25 cellular contexts compared by ENCODE assay signal in the genomic region with DNA sequence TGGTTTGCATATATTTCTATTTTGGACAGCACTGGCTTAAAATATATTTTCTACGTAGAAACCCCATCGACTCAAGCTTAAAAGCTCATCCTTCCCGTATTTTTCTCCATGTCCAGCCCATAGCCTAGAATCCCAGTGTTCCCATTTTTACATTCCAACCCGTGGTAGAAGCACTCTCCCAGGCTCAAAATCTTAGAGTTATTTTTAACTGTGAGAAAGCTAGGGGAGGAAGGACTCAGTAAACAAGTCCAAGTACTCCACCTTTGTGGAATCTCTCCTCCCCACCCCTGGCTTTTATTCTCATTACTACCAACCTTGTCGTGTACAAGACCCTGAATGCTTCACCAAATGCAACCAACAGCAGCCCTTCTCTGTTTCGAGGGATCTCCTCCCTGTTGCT.
"Had no signal": no experiment of that assay in that cellular context is flagged by ENCODE, and none has a peak within 500 bp of the region (broad histone marks: within the 10 kb centered on the region; RNA-seq: fewer than 3 reads in every experiment).

No MANE protein-coding gene starts in this region.

- H3K36me3 ChIP-seq: prostate gland had no signal

- H3K27me3 Mint-ChIP-seq: activated CD4-positive, alpha-beta memory T cell treated with anti-CD3 and anti-CD28 coated beads, Interleukin-2, amount 10 ng/mL, durations not matched to agents 7 days and 5 days; activated naive CD8-positive, alpha-beta T cell treated with anti-CD3 and anti-CD28 coated beads, Interleukin-2, amount 50 U/mL, for 24 hours; activated T-cell treated with anti-CD3 and anti-CD28 coated beads, Interleukin-2, amount 50 U/mL, for 24 hours; dendritic cell treated with granulocyte-macrophage colony-stimulating factor and Interleukin-4, amounts not matched to agents 40 ng/mL and 50 ng/mL, for 4 days; memory B cell; naive B cell; type B pancreatic cell had no signal

- H3K9me3 Mint-ChIP-seq: dendritic cell treated with granulocyte-macrophage colony-stimulating factor and Interleukin-4, amounts not matched to agents 40 ng/mL and 50 ng/mL, for 4 days; neural crest cell had no signal

- H3K27ac ChIP-seq: brain microvascular endothelial cell, esophagus muscularis mucosa, prostate gland, stomach had no signal

- DNase-seq: activated CD4-positive, alpha-beta memory T cell treated with anti-CD3 and anti-CD28 coated beads, Interleukin-2, amount 10 ng/mL, durations not matched to agents 7 days and 5 days; activated CD4-positive, alpha-beta T cell treated with anti-CD3 and anti-CD28 coated beads for 4 hours; activated CD8-positive, alpha-beta memory T cell treated with anti-CD3 and anti-CD28 coated beads, Interleukin-2, amount 10 ng/mL, durations not matched to agents 7 days and 5 days; activated naive CD4-positive, alpha-beta T cell treated with Interleukin-2 at 50 U/mL for 16 hours; activated naive CD8-positive, alpha-beta T cell treated with anti-CD3 and anti-CD28 coated beads, Interleukin-2, amount 50 U/mL, for 24 hours; activated T-cell treated with anti-CD3 and anti-CD28 coated beads, Interleukin-2, amount 50 U/mL, for 24 hours; anterior cingulate cortex; brain microvascular endothelial cell; cerebellar nuclear complex; effector CD8-positive, alpha-beta T cell; hippocampal formation; kidney; mucosa of descending colon; naive B cell; right cardiac atrium; small intestine; stimulated activated CD4-positive, alpha-beta T cell treated with anti-CD3 and anti-CD28 coated beads, Interleukin-4, amount 100 ng/mL, for 1 hour; stomach had no signal

- H3K9me3 ChIP-seq: esophagus muscularis mucosa, mucosa of descending colon, prostate gland, stomach had no signal

- H3K4me1 ChIP-seq: prostate gland had no signal

- H3K27me3 ChIP-seq: brain microvascular endothelial cell, esophagus muscularis mucosa, stomach had no signal

- H3K27ac Mint-ChIP-seq: activated CD4-positive, alpha-beta memory T cell treated with anti-CD3 and anti-CD28 coated beads, Interleukin-2, amount 10 ng/mL, durations not matched to agents 7 days and 5 days; activated CD8-positive, alpha-beta memory T cell treated with anti-CD3 and anti-CD28 coated beads, Interleukin-2, amount 10 ng/mL, durations not matched to agents 7 days and 5 days; activated naive CD8-positive, alpha-beta T cell treated with anti-CD3 and anti-CD28 coated beads, Interleukin-2, amount 50 U/mL, for 24 hours; activated T-cell treated with anti-CD3 and anti-CD28 coated beads, Interleukin-2, amount 50 U/mL, for 24 hours; activated T-helper 2 cell treated with anti-CD3 and anti-CD28 coated beads, Interferon-gamma antibody, Interleukin-2, Interleukin-4, amounts not matched to agents 10 μg/mL and 5 μg/mL and 100 μg/mL, durations not matched to agents 14 hours and 24 hours and 36 hours; dendritic cell treated with granulocyte-macrophage colony-stimulating factor and Interleukin-4, amounts not matched to agents 40 ng/mL and 50 ng/mL, for 4 days; memory B cell; type B pancreatic cell had no signal

- H3K4me3 ChIP-seq: esophagus muscularis mucosa, mucosa of descending colon, prostate gland, stomach had no signal

- ATAC-seq: activated CD8-positive, alpha-beta memory T cell treated with anti-CD3 and anti-CD28 coated beads, Interleukin-2, amount 10 ng/mL, durations not matched to agents 7 days and 5 days; activated naive CD8-positive, alpha-beta T cell treated with anti-CD3 and anti-CD28 coated beads, Interleukin-2, amount 50 U/mL, for 24 hours; mucosa of descending colon had no signal

- H3K4me3 Mint-ChIP-seq: activated CD4-positive, alpha-beta memory T cell treated with anti-CD3 and anti-CD28 coated beads, Interleukin-2, amount 10 ng/mL, durations not matched to agents 7 days and 5 days; activated CD8-positive, alpha-beta memory T cell treated with anti-CD3 and anti-CD28 coated beads, Interleukin-2, amount 10 ng/mL, durations not matched to agents 7 days and 5 days; activated naive CD8-positive, alpha-beta T cell treated with anti-CD3 and anti-CD28 coated beads, Interleukin-2, amount 50 U/mL, for 24 hours; activated T-cell treated with anti-CD3 and anti-CD28 coated beads, Interleukin-2, amount 50 U/mL, for 24 hours; dendritic cell treated with granulocyte-macrophage colony-stimulating factor and Interleukin-4, amounts not matched to agents 40 ng/mL and 50 ng/mL, for 4 days; memory B cell; naive B cell; neural crest cell; type B pancreatic cell had no signal
